ENCODE assay signal across 8 cellular contexts in genomic region chr11:64566042-64566914, GRCh38. TPM values are rescaled to one million over a fixed set of nuclear protein-coding genes. Genes with fewer than 3 reads are reported as not detected.
DNase-seq lines count a peak whose midpoint lies in the region; ATAC-seq and TF ChIP-seq lines count a peak whose summit lies in the region.

No MANE protein-coding gene starts in this region.

- H3K27ac ChIP-seq in WERI-Rb-1, result peak overlapping the region; percentile 23; the same call in 1 of the 2 replicates

- H3K36me3 Mint-ChIP-seq in neural crest cell (ENCODE audit: low read depth), result no peaks in the 10 kb centered on the region
- H3K36me3 Mint-ChIP-seq in stimulated activated memory B cell treated with anti-CD40 and anti-IgM and Interleukin-4, amounts not matched to agents 10 μg/mL and 1 μg/mL and 100 μg/mL, for 72 hours, result no peaks in the 10 kb centered on the region

- TF ChIP-seq CTCF in WERI-Rb-1 (IDR thresholded peaks at IDR 0.05; ENCODE audit: low read depth, low read length), result no peak
- no peak for TF ChIP-seq CTCF in fibroblast of mammary gland (conservative IDR thresholded peaks at IDR 0.05; ENCODE audit: control insufficient read depth, insufficient read depth, low read depth, low read length)
- TF ChIP-seq CTCF in neural crest cell (conservative IDR thresholded peaks at IDR 0.05), result no peak

- H3K4me3 ChIP-seq in WERI-Rb-1 (ENCODE audit: low read depth, low read length), result peak overlapping the region; percentile 27; the same call in 1 of the 2 replicates
- no peak overlapping the region for H3K4me3 ChIP-seq in fibroblast of mammary gland (ENCODE audit: control insufficient read depth, low read depth, low read length)

- H3K9me3 ChIP-seq in WERI-Rb-1 (ENCODE audit: severe bottlenecking), result no peaks in the 10 kb centered on the region

- no peaks in the 10 kb centered on the region for H3K27me3 Mint-ChIP-seq in neural crest cell (ENCODE audit: low read depth)
- peaks cover 9% of the 10 kb centered on the region for H3K27me3 Mint-ChIP-seq in stimulated activated memory B cell treated with anti-CD40 and anti-IgM and Interleukin-4, amounts not matched to agents 10 μg/mL and 1 μg/mL and 100 μg/mL, for 72 hours

- no peak for ATAC-seq in stimulated activated memory B cell treated with anti-CD40 and anti-IgM and Interleukin-4, amounts not matched to agents 10 μg/mL and 1 μg/mL and 100 μg/mL, for 72 hours
- ATAC-seq in HG02885 (IDR thresholded peaks at IDR 0.05; ENCODE audit: poor library complexity, unreplicated experiment), result no peak

- H3K27me3 ChIP-seq in WERI-Rb-1 (ENCODE audit: insufficient read depth, low read depth, severe bottlenecking), result no peaks in the 10 kb centered on the region

- H3K36me3 ChIP-seq in WERI-Rb-1, result no peaks in the 10 kb centered on the region

- H3K4me1 Mint-ChIP-seq in neural crest cell, result peaks cover 23% of the 10 kb centered on the region
- H3K4me1 Mint-ChIP-seq in stimulated activated memory B cell treated with anti-CD40 and anti-IgM and Interleukin-4, amounts not matched to agents 10 μg/mL and 1 μg/mL and 100 μg/mL, for 72 hours, result no peaks in the 10 kb centered on the region

- peak; percentile 98 for DNase-seq in ELF-1 (ENCODE audit: low read depth, low spot score)
- DNase-seq in NCI-H128 (lab: John Stamatoyannopoulos, UW; ENCODE audit: unreplicated experiment), result peak; percentile 39
- peak; percentile 73 for DNase-seq in WERI-Rb-1
- peak; percentile 89 for DNase-seq in fibroblast of mammary gland (ENCODE audit: low read depth)
- DNase-seq in neural crest cell (ENCODE audit: low read depth, low spot score), result peak; percentile 58
- no peak for DNase-seq in SKM-1 (lab: John Stamatoyannopoulos, UW; ENCODE audit: unreplicated experiment)

- peak overlapping the region; percentile 69 for H3K4me3 Mint-ChIP-seq in neural crest cell
- no peak overlapping the region for H3K4me3 Mint-ChIP-seq in stimulated activated memory B cell treated with anti-CD40 and anti-IgM and Interleukin-4, amounts not matched to agents 10 μg/mL and 1 μg/mL and 100 μg/mL, for 72 hours

- no peaks in the 10 kb centered on the region for H3K9me3 Mint-ChIP-seq in neural crest cell
- no peaks in the 10 kb centered on the region for H3K9me3 Mint-ChIP-seq in stimulated activated memory B cell treated with anti-CD40 and anti-IgM and Interleukin-4, amounts not matched to agents 10 μg/mL and 1 μg/mL and 100 μg/mL, for 72 hours

- peak overlapping the region; percentile 97 for H3K27ac Mint-ChIP-seq in neural crest cell (ENCODE audit: unreplicated experiment)
- H3K27ac Mint-ChIP-seq in stimulated activated memory B cell treated with anti-CD40 and anti-IgM and Interleukin-4, amounts not matched to agents 10 μg/mL and 1 μg/mL and 100 μg/mL, for 72 hours, result no peak overlapping the region

RNA-seq across cellular contexts. Expression of gene SLC22A11, which starts 10.5 kb away (rescaled TPM):
- total RNA-seq in neural crest cell, result 0.21 TPM in 1 of 2 replicates, not detected in the other

RNA-seq across cellular contexts. Expression of gene SLC22A12, which starts 24.7 kb away (rescaled TPM):
- not detected in 2 replicates for total RNA-seq in neural crest cell
